Comparison of ENCODE assay signal across 9 cellular contexts in the genomic region with DNA sequence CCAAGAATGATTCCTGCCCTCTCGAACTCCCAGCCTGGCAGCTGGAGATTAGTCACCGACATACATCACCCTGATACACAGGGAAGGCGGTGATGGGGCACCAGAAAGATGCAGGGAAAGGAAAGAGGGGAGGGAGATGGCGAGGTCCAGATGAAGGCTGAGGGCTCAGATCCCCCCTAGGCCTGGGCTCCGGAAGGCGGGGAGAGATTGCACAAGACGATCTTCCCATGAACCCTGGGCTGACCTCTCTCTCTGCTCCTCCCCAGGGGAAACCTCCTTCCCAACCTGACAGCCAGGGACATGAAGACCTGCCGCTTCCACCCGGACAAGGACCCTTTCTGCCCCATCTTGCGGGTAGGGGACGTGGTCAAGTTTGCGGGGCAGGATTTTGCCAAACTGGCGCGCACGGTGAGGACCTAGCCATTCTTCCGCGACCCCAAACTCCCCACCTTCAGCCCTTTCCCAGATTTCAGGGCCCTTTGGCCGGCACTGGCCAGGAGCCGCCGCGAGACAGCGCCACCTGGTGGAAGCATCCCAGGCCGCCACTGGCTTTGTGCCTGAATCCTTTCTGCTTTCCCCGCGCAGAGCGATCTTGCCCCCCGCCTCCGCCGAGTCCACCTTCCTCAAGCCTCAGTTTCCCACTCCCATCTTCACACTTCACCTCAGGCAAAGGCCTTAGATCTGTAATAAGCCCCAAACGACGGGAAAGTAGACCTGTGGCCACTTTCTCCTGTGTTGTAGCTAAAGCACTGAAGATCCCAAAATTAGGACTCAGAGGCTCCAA. TPM values are rescaled to one million over a fixed set of nuclear protein-coding genes. Genes with fewer than 3 reads are reported as not detected.
A peak's percentile ranks its signal among the peaks of the same experiment; 100 is the strongest.
DNase-seq lines count a peak whose midpoint lies in the region; ATAC-seq lines count a peak whose summit lies in the region.
"Had no signal": no experiment of that assay in that cellular context is flagged by ENCODE, and none has a peak within 500 bp of the region (broad histone marks: within the 10 kb centered on the region; RNA-seq: fewer than 3 reads in every experiment).

No MANE protein-coding gene starts in this region.

- no peaks in the 10 kb centered on the region for H3K36me3 Mint-ChIP-seq in activated naive CD4-positive, alpha-beta T cell treated with anti-CD3 and anti-CD28 coated beads, Interleukin-2, amount 10 ng/mL, durations not matched to agents 7 days and 5 days

- CTCF ChIA-PET in activated naive CD4-positive, alpha-beta T cell treated with anti-CD3 and anti-CD28 coated beads, Interleukin-2, amount 10 ng/mL, durations not matched to agents 7 days and 5 days (lab: Charles Lee) = interaction anchor here (0.7 to 2.0 kb wide), 9 partner anchors 10 to 168 kb away, joined by 3 to 9 read pairs (median 4); no protein-coding TSS in a partner anchor

- no peak overlapping the region for H3K27ac Mint-ChIP-seq in activated naive CD4-positive, alpha-beta T cell treated with anti-CD3 and anti-CD28 coated beads, Interleukin-2, amount 10 ng/mL, durations not matched to agents 7 days and 5 days

- no peaks in the 10 kb centered on the region for H3K4me1 Mint-ChIP-seq in activated naive CD4-positive, alpha-beta T cell treated with anti-CD3 and anti-CD28 coated beads, Interleukin-2, amount 10 ng/mL, durations not matched to agents 7 days and 5 days

- H3K9me3 Mint-ChIP-seq in activated naive CD4-positive, alpha-beta T cell treated with anti-CD3 and anti-CD28 coated beads, Interleukin-2, amount 10 ng/mL, durations not matched to agents 7 days and 5 days = peaks cover 2% of the 10 kb centered on the region

- no peak overlapping the region for H3K4me3 Mint-ChIP-seq in activated naive CD4-positive, alpha-beta T cell treated with anti-CD3 and anti-CD28 coated beads, Interleukin-2, amount 10 ng/mL, durations not matched to agents 7 days and 5 days

- H3K27me3 Mint-ChIP-seq in activated naive CD4-positive, alpha-beta T cell treated with anti-CD3 and anti-CD28 coated beads, Interleukin-2, amount 10 ng/mL, durations not matched to agents 7 days and 5 days = peaks cover 57% of the 10 kb centered on the region

- intact Hi-C loops in cardiac septum (cut with DNase I) = loop anchor here (5.0 to 10.0 kb wide), 6 partner anchors 78 to 1165 kb away; partner anchors contain the start of genes SLC43A3 and YPEL4

- DNase-seq in SKM-1 (lab: John Stamatoyannopoulos, UW; ENCODE audit: unreplicated experiment) = peak; percentile 23
- DNase-seq in SKM-1 treated with dmso at 0.1 percent for 144 hours (lab: John Stamatoyannopoulos, UW; ENCODE audit: unreplicated experiment) = no peak
- peak; percentile 62 for DNase-seq in RKO (ENCODE audit: low spot score)
- DNase-seq in activated naive CD4-positive, alpha-beta T cell treated with anti-CD3 and anti-CD28 coated beads, Interleukin-2, amount 10 ng/mL, durations not matched to agents 7 days and 5 days = peak; percentile 71
- peak; percentile 90 for DNase-seq in cardiac septum (ENCODE audit: low spot score)
- DNase-seq in renal cortical epithelial cell (ENCODE audit: low read depth) = peak; percentile 30
- DNase-seq in NCI-H187 treated with DMSO at 0.1 percent for 48 hours (lab: John Stamatoyannopoulos, UW) = no peak

- ATAC-seq in GM21737 (IDR thresholded peaks at IDR 0.05; ENCODE audit: unreplicated experiment) = no peak

RNA-seq across cellular contexts. Expression of gene P2RX3, which starts 11.5 kb away (rescaled TPM):
- total RNA-seq in cardiac septum = 0.48 TPM
- not detected in 2 replicates for total RNA-seq in renal cortical epithelial cell
- total RNA-seq: mononuclear cell had no signal

RNA-seq across cellular contexts. Expression of gene SSRP1, which starts 14.0 kb away (rescaled TPM):
- total RNA-seq in cardiac septum = 35.4 TPM
- 55.0 and 120 TPM in 2 replicates for total RNA-seq in renal cortical epithelial cell

RNA-seq across cellular contexts. Expression of gene TNKS1BP1, which starts 24.9 kb away (rescaled TPM):
- total RNA-seq in cardiac septum (36.2 TPM), renal cortical epithelial cell (91.3 and 157 TPM in 2 replicates)

RNA-seq across cellular contexts. Expression of gene PRG3, which starts 31.3 kb away (rescaled TPM):
- total RNA-seq in cardiac septum (not detected), renal cortical epithelial cell (not detected in 2 replicates)
- total RNA-seq: mononuclear cell had no signal

RNA-seq across cellular contexts. Expression of gene PRG2, which starts 40.8 kb away (rescaled TPM):
- not detected for total RNA-seq in cardiac septum
- not detected in 2 replicates for total RNA-seq in renal cortical epithelial cell

Comparison
In these comparisons a context has a peak if more than half of its experiments do, and no peak if none do; other contexts are left out.
1. DNase-seq: peak in SKM-1 (single experiment), RKO (single experiment), activated naive CD4-positive, alpha-beta T cell treated with anti-CD3 and anti-CD28 coated beads, Interleukin-2, amount 10 ng/mL, durations not matched to agents 7 days and 5 days (single experiment), cardiac septum (single experiment) and renal cortical epithelial cell (single experiment); none in SKM-1 treated with dmso at 0.1 percent for 144 hours (single experiment) and NCI-H187 treated with DMSO at 0.1 percent for 48 hours (single experiment).